Comparison of ENCODE assay signal across 13 cellular contexts in genomic region chr10:78605800-78606350, GRCh38.
DNase-seq lines count a peak whose midpoint lies in the region; ATAC-seq and TF ChIP-seq lines count a peak whose summit lies in the region.
"Had no signal": no experiment of that assay in that cellular context is flagged by ENCODE, and none has a peak within 500 bp of the region (broad histone marks: within the 10 kb centered on the region; RNA-seq: fewer than 3 reads in every experiment).

No MANE protein-coding gene starts in this region.

- BruUV-seq in PC-3 (replicated peaks; lab: Mats Ljungman, UMichigan), result no TSS peak

- no peak overlapping the region for H3K4me3 ChIP-seq in PC-3 (ENCODE audit: low read length)
- H3K4me3 ChIP-seq in epithelial cell of proximal tubule (ENCODE audit: low read depth, low read length), result no peak overlapping the region
- H3K4me3 ChIP-seq: coronary artery, GM12878 had no signal

- H3K36me3 ChIP-seq in PC-3 (ENCODE audit: low read depth, low read length), result no peaks in the 10 kb centered on the region

- peak; percentile 7 for DNase-seq in stimulated activated CD4-positive, alpha-beta T cell treated with anti-CD3 and anti-CD28 coated beads, Interleukin-1b, Interleukin-23, amount 100 ng/mL, for 48 hours
- no peak for DNase-seq in stimulated activated CD4-positive, alpha-beta T cell treated with anti-CD3 and anti-CD28 coated beads, Interleukin-4, amount 100 ng/mL, for 4 hours
- DNase-seq in PC-3 (peak; percentile 99), epithelial cell of proximal tubule (ENCODE audit: low read depth) (no peak), DMS153 treated with DMSO at 0.1 percent for 48 hours (lab: John Stamatoyannopoulos, UW; ENCODE audit: unreplicated experiment) (no peak), NCI-H2029 treated with DMSO at 0.1 percent for 48 hours (lab: John Stamatoyannopoulos, UW) (no peak), midbrain (lab: John Stamatoyannopoulos, UW) (no peak)
- DNase-seq: naive B cell, T-helper 9 cell had no signal

- H3K4me2 ChIP-seq in PC-3 (ENCODE audit: low read length), result no peak overlapping the region

- no peaks in the 10 kb centered on the region for H4K20me1 ChIP-seq in PC-3 (ENCODE audit: low read length)

- H3K4me1 ChIP-seq in PC-3 (ENCODE audit: insufficient read depth, low read length), result no peaks in the 10 kb centered on the region

- H3K9me3 ChIP-seq in PC-3 (ENCODE audit: low read length), result peaks cover 8% of the 10 kb centered on the region

- no peaks in the 10 kb centered on the region for H3K79me2 ChIP-seq in PC-3 (ENCODE audit: low read length)

- ATAC-seq in PC-3 (peak; percentile 100), GM21367 (IDR thresholded peaks at IDR 0.05; ENCODE audit: unreplicated experiment) (no peak)
- ATAC-seq: GM12878 had no signal

- POLR2A ChIA-PET in PC-3 (lab: Charles Lee; ENCODE audit: unreplicated experiment), result interaction anchor here (0.6 to 0.7 kb wide), 2 partner anchors 114 to 629 kb away, joined by 3 to 4 read pairs; no protein-coding TSS in a partner anchor

- CTCF ChIA-PET in PC-3 (lab: Charles Lee), result interaction anchor here (0.6 to 1.0 kb wide), 16 partner anchors 10 to 558 kb away, joined by 3 to 10 read pairs (median 4); no protein-coding TSS in a partner anchor

- H3K27me3 ChIP-seq in PC-3 (ENCODE audit: low read length), result 0 out of 2 replicates have a peak, but pooled peaks cover 5% of the 10 kb centered on the region

- intact Hi-C loops in PC-3 (cut with micrococcal nuclease), result loop anchor here (1.0 to 10.0 kb wide), 3 partner anchors 174 to 459 kb away; partner anchors contain the start of gene ZMIZ1

- H3K9me2 ChIP-seq in PC-3 (replicated peaks; ENCODE audit: low read length), result no peaks in the 10 kb centered on the region

- H3K27ac ChIP-seq in PC-3 (ENCODE audit: low read length), result no peak overlapping the region
- H3K27ac ChIP-seq: C4-2B, coronary artery had no signal

- H2AFZ ChIP-seq in PC-3 (ENCODE audit: low read length), result no peak overlapping the region

- TF ChIP-seq CTCF in PC-3 (conservative IDR thresholded peaks at IDR 0.05; ENCODE audit: low read depth, low read length) (peak; percentile 70), epithelial cell of proximal tubule (conservative IDR thresholded peaks at IDR 0.05; ENCODE audit: low read depth, low read length) (peak; percentile 48)

- no peak overlapping the region for H3K9ac ChIP-seq in PC-3 (ENCODE audit: low read length)

- no peaks in the 10 kb centered on the region for H3F3A ChIP-seq in PC-3 (ENCODE audit: low read length, unreplicated experiment)

Comparison
In these comparisons a context has a peak if more than half of its experiments do, and no peak if none do; other contexts are left out.
1. DNase-seq: peak in stimulated activated CD4-positive, alpha-beta T cell treated with anti-CD3 and anti-CD28 coated beads, Interleukin-1b, Interleukin-23, amount 100 ng/mL, for 48 hours (single experiment) and PC-3 (single experiment); none in stimulated activated CD4-positive, alpha-beta T cell treated with anti-CD3 and anti-CD28 coated beads, Interleukin-4, amount 100 ng/mL, for 4 hours (0 of 2), epithelial cell of proximal tubule (single experiment), DMS153 treated with DMSO at 0.1 percent for 48 hours (single experiment), NCI-H2029 treated with DMSO at 0.1 percent for 48 hours (single experiment) and midbrain (single experiment).